14 cellular contexts compared by ENCODE assay signal in genomic region chr3:187966141-187966540, GRCh38.
"Had no signal": no experiment of that assay in that cellular context is flagged by ENCODE, and none has a peak within 500 bp of the region (broad histone marks: within the 10 kb centered on the region; RNA-seq: fewer than 3 reads in every experiment).

No MANE protein-coding gene starts in this region.

- DNase-seq: activated CD4-positive, alpha-beta T cell treated with anti-CD3 and anti-CD28 coated beads for 4 hours; activated CD8-positive, alpha-beta memory T cell treated with anti-CD3 and anti-CD28 coated beads, Interleukin-2, amount 50 U/mL, for 48 hours; activated CD8-positive, alpha-beta T cell treated with anti-CD3 and anti-CD28 coated beads, Interleukin-2, amount 10 ng/mL, durations not matched to agents 7 days and 5 days; activated naive CD4-positive, alpha-beta T cell treated with anti-CD3 and anti-CD28 coated beads for 36 hours; colonic mucosa; mucosa of descending colon; natural killer cell; stimulated activated CD4-positive, alpha-beta T cell treated with anti-CD3 and anti-CD28 coated beads, Interleukin-4, amount 100 ng/mL, for 1 hour; testis had no signal

- H3K4me1 ChIP-seq: colonic mucosa, testis had no signal

- H3K36me3 ChIP-seq: cardiac muscle cell, colonic mucosa, gastroesophageal sphincter had no signal

- ATAC-seq: activated CD8-positive, alpha-beta T cell treated with anti-CD3 and anti-CD28 coated beads, Interleukin-2, amount 10 ng/mL, durations not matched to agents 7 days and 5 days; gastroesophageal sphincter; mucosa of descending colon had no signal

- H3K4me3 ChIP-seq: cardiac muscle cell, colonic mucosa, gastroesophageal sphincter, hepatocyte, mucosa of descending colon, testis had no signal

- H3K27me3 ChIP-seq: cardiac muscle cell, colonic mucosa, gastroesophageal sphincter, hepatocyte, testis had no signal

- H3K9me3 ChIP-seq: colonic mucosa, gastroesophageal sphincter, mucosa of descending colon, testis had no signal

- H3K27ac ChIP-seq: cardiac muscle cell, colonic mucosa, gastroesophageal sphincter, hepatocyte, testis had no signal

- FAIRE-seq: astrocyte, urothelium cell line had no signal
